In genomic region chr4:116132946-116133345, GRCh38 we compare ENCODE assay signal across 25 cellular contexts.
"Had no signal": no experiment of that assay in that cellular context is flagged by ENCODE, and none has a peak within 500 bp of the region (broad histone marks: within the 10 kb centered on the region; RNA-seq: fewer than 3 reads in every experiment).

No MANE protein-coding gene starts in this region.

- H3K9me3 Mint-ChIP-seq: dendritic cell treated with granulocyte-macrophage colony-stimulating factor and Interleukin-4, amounts not matched to agents 40 ng/mL and 50 ng/mL, for 4 days; endodermal cell had no signal

- H3K27ac Mint-ChIP-seq: dendritic cell treated with granulocyte-macrophage colony-stimulating factor and Interleukin-4, amounts not matched to agents 40 ng/mL and 50 ng/mL, for 4 days; effector memory CD8-positive, alpha-beta T cell; endodermal cell had no signal

- H3K27ac ChIP-seq: colonic mucosa, coronary artery, dorsolateral prefrontal cortex, epithelial cell of prostate, esophagus muscularis mucosa, esophagus squamous epithelium, foreskin keratinocyte, gastrocnemius medialis, gastroesophageal sphincter, heart left ventricle, heart right ventricle had no signal

- H3K4me1 ChIP-seq: colonic mucosa, esophagus muscularis mucosa, esophagus squamous epithelium, gastrocnemius medialis, gastroesophageal sphincter, heart left ventricle, heart right ventricle had no signal

- ATAC-seq: effector memory CD8-positive, alpha-beta T cell; esophagus mucosa; foreskin keratinocyte; gastrocnemius medialis; gastroesophageal sphincter; heart left ventricle; heart right ventricle had no signal

- H3K9me3 ChIP-seq: colonic mucosa, esophagus muscularis mucosa, esophagus squamous epithelium, gastrocnemius medialis, gastroesophageal sphincter had no signal

- DNase-seq: colonic mucosa; cortex of kidney; dermis blood vessel endothelial cell; dorsolateral prefrontal cortex; effector CD4-positive, alpha-beta T cell; effector CD8-positive, alpha-beta T cell; effector memory CD4-positive, alpha-beta T cell; effector memory CD8-positive, alpha-beta T cell; endodermal cell; erythroblast; esophagus squamous epithelium; foreskin fibroblast; foreskin keratinocyte; foreskin melanocyte; gastrocnemius medialis; glutamatergic neuron; head of caudate nucleus; heart left ventricle; heart right ventricle had no signal

- H3K27me3 ChIP-seq: colonic mucosa, dorsolateral prefrontal cortex, esophagus muscularis mucosa, esophagus squamous epithelium, foreskin keratinocyte, gastrocnemius medialis, gastroesophageal sphincter, heart left ventricle, heart right ventricle had no signal

- H3K36me3 ChIP-seq: colonic mucosa, esophagus muscularis mucosa, esophagus squamous epithelium, gastrocnemius medialis, gastroesophageal sphincter, heart left ventricle, heart right ventricle had no signal

- H3K27me3 Mint-ChIP-seq: dendritic cell treated with granulocyte-macrophage colony-stimulating factor and Interleukin-4, amounts not matched to agents 40 ng/mL and 50 ng/mL, for 4 days; effector memory CD8-positive, alpha-beta T cell had no signal

- H3K4me3 ChIP-seq: colonic mucosa, coronary artery, dorsolateral prefrontal cortex, esophagus muscularis mucosa, esophagus squamous epithelium, gastrocnemius medialis, gastroesophageal sphincter, heart left ventricle, heart right ventricle had no signal

- H3K4me3 Mint-ChIP-seq: dendritic cell treated with granulocyte-macrophage colony-stimulating factor and Interleukin-4, amounts not matched to agents 40 ng/mL and 50 ng/mL, for 4 days; effector memory CD8-positive, alpha-beta T cell; endodermal cell had no signal

- H3K4me1 Mint-ChIP-seq: endodermal cell had no signal
